In the genomic region with DNA sequence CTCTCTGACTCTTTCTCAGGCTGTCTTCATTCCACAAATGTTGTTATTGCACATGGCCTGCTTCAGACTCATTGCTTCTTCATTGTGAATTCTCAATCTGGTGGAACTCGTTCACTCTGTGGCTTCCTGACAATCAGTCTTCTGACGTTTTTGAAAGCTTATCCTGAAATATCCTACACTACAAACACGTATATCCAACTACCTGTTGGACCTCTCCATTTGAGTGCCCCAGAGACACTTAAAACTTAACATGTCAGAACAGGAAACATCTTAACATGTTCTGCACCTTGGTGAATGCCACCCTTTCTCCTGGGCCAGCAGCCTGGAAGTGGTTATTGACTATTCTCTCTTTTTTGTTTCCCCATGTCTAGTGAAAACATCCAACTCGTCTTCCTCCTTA, we compare ENCODE assay signal across 27 cellular contexts.
"Had no signal": no experiment of that assay in that cellular context is flagged by ENCODE, and none has a peak within 500 bp of the region (broad histone marks: within the 10 kb centered on the region; RNA-seq: fewer than 3 reads in every experiment).

No MANE protein-coding gene starts in this region.

- H3K4me1 Mint-ChIP-seq: activated CD4-positive, alpha-beta memory T cell treated with anti-CD3 and anti-CD28 coated beads, Interleukin-2, amount 10 ng/mL, durations not matched to agents 7 days and 5 days; activated naive CD4-positive, alpha-beta T cell treated with anti-CD3 and anti-CD28 coated beads, Interleukin-2, amount 10 ng/mL, durations not matched to agents 7 days and 5 days; T-helper 17 cell had no signal

- H3K4me1 ChIP-seq: body of pancreas, esophagus squamous epithelium, suprapubic skin, tibial nerve, uterus had no signal

- H3K36me3 ChIP-seq: esophagus squamous epithelium, heart left ventricle, stomach, suprapubic skin, uterus had no signal

- H3K4me3 Mint-ChIP-seq: activated CD4-positive, alpha-beta memory T cell treated with anti-CD3 and anti-CD28 coated beads, Interleukin-2, amount 10 ng/mL, durations not matched to agents 7 days and 5 days; activated naive CD4-positive, alpha-beta T cell treated with anti-CD3 and anti-CD28 coated beads, Interleukin-2, amount 10 ng/mL, durations not matched to agents 7 days and 5 days; activated naive CD8-positive, alpha-beta T cell treated with anti-CD3 and anti-CD28 coated beads, Interleukin-2, amount 50 U/mL, for 24 hours; effector memory CD8-positive, alpha-beta T cell; stimulated activated memory B cell treated with anti-CD40 and anti-IgM and Interleukin-4, amounts not matched to agents 10 μg/mL and 1 μg/mL and 100 μg/mL, for 72 hours; T-helper 17 cell had no signal

- H3K27ac Mint-ChIP-seq: activated CD4-positive, alpha-beta memory T cell treated with anti-CD3 and anti-CD28 coated beads, Interleukin-2, amount 10 ng/mL, durations not matched to agents 7 days and 5 days; activated naive CD4-positive, alpha-beta T cell treated with anti-CD3 and anti-CD28 coated beads, Interleukin-2, amount 10 ng/mL, durations not matched to agents 7 days and 5 days; activated naive CD8-positive, alpha-beta T cell treated with anti-CD3 and anti-CD28 coated beads, Interleukin-2, amount 50 U/mL, for 24 hours; effector memory CD8-positive, alpha-beta T cell; stimulated activated memory B cell treated with anti-CD40 and anti-IgM and Interleukin-4, amounts not matched to agents 10 μg/mL and 1 μg/mL and 100 μg/mL, for 72 hours; T-helper 17 cell had no signal

- H3K9me3 Mint-ChIP-seq: activated CD4-positive, alpha-beta memory T cell treated with anti-CD3 and anti-CD28 coated beads, Interleukin-2, amount 10 ng/mL, durations not matched to agents 7 days and 5 days; activated naive CD4-positive, alpha-beta T cell treated with anti-CD3 and anti-CD28 coated beads, Interleukin-2, amount 10 ng/mL, durations not matched to agents 7 days and 5 days; activated naive CD8-positive, alpha-beta T cell treated with anti-CD3 and anti-CD28 coated beads, Interleukin-2, amount 50 U/mL, for 24 hours; effector memory CD8-positive, alpha-beta T cell; stimulated activated memory B cell treated with anti-CD40 and anti-IgM and Interleukin-4, amounts not matched to agents 10 μg/mL and 1 μg/mL and 100 μg/mL, for 72 hours had no signal

- DNase-seq: activated CD4-positive, alpha-beta memory T cell treated with anti-CD3 and anti-CD28 coated beads, Interleukin-2, amount 10 ng/mL, durations not matched to agents 7 days and 5 days; activated CD4-positive, alpha-beta T cell treated with anti-CD3 and anti-CD28 coated beads for 48 hours; activated CD4-positive, CD25-positive, alpha-beta regulatory T cell; activated effector memory CD4-positive, alpha-beta T cell treated with anti-CD3 and anti-CD28 coated beads, Interleukin-2, amount 50 U/mL, for 16 hours; activated naive CD4-positive, alpha-beta T cell treated with anti-CD3 and anti-CD28 coated beads, Interleukin-2, amount 10 ng/mL, durations not matched to agents 7 days and 5 days; activated naive CD8-positive, alpha-beta T cell treated with anti-CD3 and anti-CD28 coated beads, Interleukin-2, amount 50 U/mL, for 24 hours; body of pancreas; caudate nucleus; effector memory CD8-positive, alpha-beta T cell; esophagus squamous epithelium; heart left ventricle; left cardiac atrium; mesenchymal stem cell; naive B cell; nucleus accumbens; posterior cingulate gyrus; small intestine; stimulated activated CD4-positive, alpha-beta T cell treated with anti-CD3 and anti-CD28 coated beads, Interleukin-2, amount 100 ng/mL, for 24 hours; stomach; T-helper 17 cell; uterus had no signal

- FAIRE-seq: endothelial cell of umbilical vein, islet of Langerhans, small intestine had no signal

- H3K27ac ChIP-seq: body of pancreas, esophagus squamous epithelium, heart left ventricle, stomach, suprapubic skin, tibial nerve, uterus had no signal

- H3K9me3 ChIP-seq: body of pancreas, esophagus squamous epithelium, heart left ventricle, stomach, suprapubic skin, tibial nerve, uterus had no signal

- H3K36me3 Mint-ChIP-seq: activated naive CD4-positive, alpha-beta T cell treated with anti-CD3 and anti-CD28 coated beads, Interleukin-2, amount 10 ng/mL, durations not matched to agents 7 days and 5 days; naive B cell had no signal

- H3K4me3 ChIP-seq: body of pancreas, esophagus squamous epithelium, heart left ventricle, stomach, suprapubic skin, tibial nerve, uterus had no signal

- ATAC-seq: activated naive CD8-positive, alpha-beta T cell treated with anti-CD3 and anti-CD28 coated beads, Interleukin-2, amount 50 U/mL, for 24 hours; body of pancreas; effector memory CD8-positive, alpha-beta T cell; heart left ventricle; left cardiac atrium; sciatic nerve; stimulated activated memory B cell treated with anti-CD40 and anti-IgM and Interleukin-4, amounts not matched to agents 10 μg/mL and 1 μg/mL and 100 μg/mL, for 72 hours; T-helper 17 cell had no signal

- H3K27me3 Mint-ChIP-seq: activated CD4-positive, alpha-beta memory T cell treated with anti-CD3 and anti-CD28 coated beads, Interleukin-2, amount 10 ng/mL, durations not matched to agents 7 days and 5 days; activated naive CD4-positive, alpha-beta T cell treated with anti-CD3 and anti-CD28 coated beads, Interleukin-2, amount 10 ng/mL, durations not matched to agents 7 days and 5 days; activated naive CD8-positive, alpha-beta T cell treated with anti-CD3 and anti-CD28 coated beads, Interleukin-2, amount 50 U/mL, for 24 hours; effector memory CD8-positive, alpha-beta T cell; naive B cell; stimulated activated memory B cell treated with anti-CD40 and anti-IgM and Interleukin-4, amounts not matched to agents 10 μg/mL and 1 μg/mL and 100 μg/mL, for 72 hours; T-helper 17 cell had no signal

- H3K27me3 ChIP-seq: body of pancreas, esophagus squamous epithelium, heart left ventricle, stomach, suprapubic skin, tibial nerve, uterus had no signal
